In genomic region chr2:99403524-99403923, GRCh38 we compare ENCODE assay signal across 1 cellular context.
TF ChIP-seq lines count a peak whose summit lies in the region.

No MANE protein-coding gene starts in this region.

TF ChIP-seq in HepG2, 621 proteins besides CTCF, POLR2A, EP300 and RAD21 (continued from another document and continues in another):
- TF ChIP-seq DRAP1 (CRISPR knock-in tag; IDR thresholded peaks at IDR 0.05), result peak; percentile 53; the same call in 1 of the 2 replicates
- TF ChIP-seq TFDP2 (CRISPR knock-in tag; IDR thresholded peaks at IDR 0.05), result 0 out of 2 replicates have a peak, but pooled peaks have one; percentile 30
- TF ChIP-seq RXRA (CRISPR knock-in tag; IDR thresholded peaks at IDR 0.05), result peak; percentile 45; the same call in 1 of the 2 replicates
- no peak for TF ChIP-seq MEF2D (CRISPR knock-in tag; IDR thresholded peaks at IDR 0.05)
- peak; percentile 51; the same call in 1 of the 2 replicates for TF ChIP-seq HDAC2 (CRISPR knock-in tag; IDR thresholded peaks at IDR 0.05)
- TF ChIP-seq BCL6 (CRISPR knock-in tag; IDR thresholded peaks at IDR 0.05), result peak; percentile 35; the same call in 1 of the 2 replicates
- TF ChIP-seq FOXJ3 (CRISPR knock-in tag; IDR thresholded peaks at IDR 0.05; ENCODE audit: borderline replicate concordance), result peak; percentile 50; the same call in 1 of the 2 replicates
- TF ChIP-seq AKAP8 (CRISPR knock-in tag; IDR thresholded peaks at IDR 0.05), result no peak
- TF ChIP-seq NCOA2 (CRISPR knock-in tag; IDR thresholded peaks at IDR 0.05), result 0 out of 2 replicates have a peak, but pooled peaks have one; percentile 47
- 0 out of 2 replicates have a peak, but pooled peaks have one; percentile 28 for TF ChIP-seq PATZ1 (CRISPR knock-in tag; IDR thresholded peaks at IDR 0.05)
- peak; percentile 65; the same call in 1 of the 2 replicates for TF ChIP-seq RXRB (CRISPR knock-in tag; IDR thresholded peaks at IDR 0.05; ENCODE audit: borderline replicate concordance)
- TF ChIP-seq KAT8 (CRISPR knock-in tag; IDR thresholded peaks at IDR 0.05), result peak; percentile 55; the same call in 1 of the 2 replicates
- no peak for TF ChIP-seq RORA (CRISPR knock-in tag; IDR thresholded peaks at IDR 0.05)
- peak; percentile 62; the same call in 1 of the 2 replicates for TF ChIP-seq ZNF501 (CRISPR knock-in tag; IDR thresholded peaks at IDR 0.05)
- peak; percentile 47 for TF ChIP-seq ZNF781 (CRISPR knock-in tag; IDR thresholded peaks at IDR 0.05; ENCODE audit: borderline replicate concordance, not compliant biosample characterization)
- TF ChIP-seq DMAP1 (CRISPR knock-in tag; IDR thresholded peaks at IDR 0.05), result 0 out of 2 replicates have a peak, but pooled peaks have one; percentile 43
- peak; percentile 52; the same call in 1 of the 2 replicates for TF ChIP-seq ZGPAT (CRISPR knock-in tag; IDR thresholded peaks at IDR 0.05)
- no peak for TF ChIP-seq TAF15 (IDR thresholded peaks at IDR 0.05; ENCODE audit: low read depth, low read length, poor library complexity, severe bottlenecking)
- TF ChIP-seq KLF11 (CRISPR knock-in tag; IDR thresholded peaks at IDR 0.05), result 0 out of 2 replicates have a peak, but pooled peaks have one; percentile 18
- TF ChIP-seq ZNF451 (CRISPR knock-in tag; IDR thresholded peaks at IDR 0.05), result no peak
- no peak for TF ChIP-seq ZNF383 (CRISPR knock-in tag; IDR thresholded peaks at IDR 0.05; ENCODE audit: borderline replicate concordance)
- TF ChIP-seq CEBPZ (IDR thresholded peaks at IDR 0.05; ENCODE audit: low read length), result no peak
- TF ChIP-seq ZNF225 (CRISPR knock-in tag; IDR thresholded peaks at IDR 0.05), result no peak
- TF ChIP-seq ZNF33B (CRISPR knock-in tag; IDR thresholded peaks at IDR 0.05), result no peak
- TF ChIP-seq SMAD3 (CRISPR knock-in tag; IDR thresholded peaks at IDR 0.05), result peak; percentile 17; the same call in 1 of the 2 replicates
- TF ChIP-seq MAX (IDR thresholded peaks at IDR 0.05), result 0 out of 2 replicates have a peak, but pooled peaks have one; percentile 31
- TF ChIP-seq MBNL3 (CRISPR knock-in tag; conservative IDR thresholded peaks at IDR 0.05), result no peak
- TF ChIP-seq HNF4A (CRISPR knock-in tag; IDR thresholded peaks at IDR 0.05), result peak; percentile 86
- TF ChIP-seq SOX13 (IDR thresholded peaks at IDR 0.05), result no peak
- TF ChIP-seq SOX13 (CRISPR knock-in tag; conservative IDR thresholded peaks at IDR 0.05 in 1 of 2, IDR thresholded peaks at IDR 0.05 in 1 of 2), result peak in 1 of 2 experiments; percentile 43; a peak in 1 of 4 replicates
- TF ChIP-seq MTF2 (CRISPR knock-in tag; IDR thresholded peaks at IDR 0.05; ENCODE audit: borderline replicate concordance), result no peak
- TF ChIP-seq AGO2 (optimal IDR thresholded peaks at IDR 0.05; ENCODE audit: low read depth, low read length), result no peak
- TF ChIP-seq MBD4 (IDR thresholded peaks at IDR 0.05; ENCODE audit: borderline replicate concordance, low read length), result 0 out of 2 replicates have a peak, but pooled peaks have one; percentile 10
- no peak for TF ChIP-seq SP2 (CRISPR knock-in tag; IDR thresholded peaks at IDR 0.05)
- no peak for TF ChIP-seq ZBTB7A (CRISPR knock-in tag; IDR thresholded peaks at IDR 0.05)
- TF ChIP-seq HOMEZ (CRISPR knock-in tag; IDR thresholded peaks at IDR 0.05; ENCODE audit: low read depth), result peak; percentile 70; the same call in 1 of the 2 replicates
- TF ChIP-seq ZNF281 (CRISPR knock-in tag; IDR thresholded peaks at IDR 0.05; ENCODE audit: borderline replicate concordance), result no peak
- no peak for TF ChIP-seq ZNF430 (CRISPR knock-in tag; IDR thresholded peaks at IDR 0.05)
- TF ChIP-seq ZNF878 (CRISPR knock-in tag; IDR thresholded peaks at IDR 0.05), result peak; percentile 26; the same call in 1 of the 2 replicates
- TF ChIP-seq THRA (CRISPR knock-in tag; IDR thresholded peaks at IDR 0.05; ENCODE audit: borderline replicate concordance), result 0 out of 2 replicates have a peak, but pooled peaks have one; percentile 54
- no peak for TF ChIP-seq NFAT5 (CRISPR knock-in tag; IDR thresholded peaks at IDR 0.05)
